ENCODE assay signal across 29 cellular contexts in genomic region chr3:46001178-46001577, GRCh38. TPM values are rescaled to one million over a fixed set of nuclear protein-coding genes. Genes with fewer than 3 reads are reported as not detected.
"Had no signal": no experiment of that assay in that cellular context is flagged by ENCODE, and none has a peak within 500 bp of the region (broad histone marks: within the 10 kb centered on the region; RNA-seq: fewer than 3 reads in every experiment).

No MANE protein-coding gene starts in this region.

- ATAC-seq: activated CD4-positive, alpha-beta T cell treated with anti-CD3 and anti-CD28 coated beads for 36 hours; activated CD8-positive, alpha-beta memory T cell treated with anti-CD3 and anti-CD28 coated beads, Interleukin-2, amount 10 ng/mL, durations not matched to agents 7 days and 5 days; activated CD8-positive, alpha-beta T cell treated with anti-CD3 and anti-CD28 coated beads, Interleukin-2, amount 10 ng/mL, durations not matched to agents 7 days and 5 days; activated naive CD8-positive, alpha-beta T cell treated with anti-CD3 and anti-CD28 coated beads, Interleukin-2, amount 50 U/mL, for 24 hours; effector memory CD8-positive, alpha-beta T cell; foreskin keratinocyte; gastrocnemius medialis had no signal

- H3K4me3 ChIP-seq: adrenal gland, ascending aorta, breast epithelium, cardiac muscle cell, coronary artery, esophagus muscularis mucosa, gastrocnemius medialis had no signal

- H3K27me3 ChIP-seq: adrenal gland, ascending aorta, breast epithelium, cardiac muscle cell, esophagus muscularis mucosa, foreskin keratinocyte, gastrocnemius medialis had no signal

- H3K9me3 ChIP-seq: adrenal gland, ascending aorta, breast epithelium, esophagus muscularis mucosa, gastrocnemius medialis had no signal

- H3K36me3 ChIP-seq: adrenal gland, ascending aorta, breast epithelium, cardiac muscle cell, esophagus muscularis mucosa, gastrocnemius medialis had no signal

- DNase-seq: activated CD4-positive, alpha-beta memory T cell treated with anti-CD3 and anti-CD28 coated beads for 36 hours; activated CD4-positive, alpha-beta T cell treated with anti-CD3 and anti-CD28 coated beads for 36 hours; activated CD4-positive, alpha-beta T cell treated with anti-CD3 and anti-CD28 coated beads, Interleukin-2, amount 10 ng/mL, durations not matched to agents 24 days and 14 days; activated CD4-positive, CD25-positive, alpha-beta regulatory T cell; activated CD4-positive, CD25-positive, alpha-beta regulatory T cell treated with anti-CD3 and anti-CD28 coated beads, Interleukin-2, amount 50 U/mL, for 72 hours; activated CD8-positive, alpha-beta memory T cell treated with anti-CD3 and anti-CD28 coated beads, Interleukin-2, amount 10 ng/mL, durations not matched to agents 7 days and 5 days; activated CD8-positive, alpha-beta memory T cell treated with anti-CD3 and anti-CD28 coated beads, Interleukin-2, amount 50 U/mL, for 4 hours; activated CD8-positive, alpha-beta T cell treated with anti-CD3 and anti-CD28 coated beads, Interleukin-2, amount 10 ng/mL, durations not matched to agents 7 days and 5 days; activated effector memory CD4-positive, alpha-beta T cell treated with anti-CD3 and anti-CD28 coated beads, Interleukin-2, amount 50 U/mL, for 16 hours; activated naive CD4-positive, alpha-beta T cell treated with anti-CD3 and anti-CD28 coated beads for 36 hours; activated naive CD8-positive, alpha-beta T cell treated with anti-CD3 and anti-CD28 coated beads for 36 hours; activated naive CD8-positive, alpha-beta T cell treated with anti-CD3 and anti-CD28 coated beads, Interleukin-2, amount 50 U/mL, for 24 hours; activated T-cell treated with anti-CD3 and anti-CD28 coated beads, Interleukin-2, amount 50 U/mL, for 1 hour; activated T-cell treated with anti-CD3 and anti-CD28 coated beads, Interleukin-2, amount 50 U/mL, for 48 hours; adrenal gland; effector CD4-positive, alpha-beta T cell; effector memory CD8-positive, alpha-beta T cell; erythroblast; foreskin keratinocyte; gastrocnemius medialis; T-helper 2 cell had no signal

- H3K27ac ChIP-seq: adrenal gland, ascending aorta, breast epithelium, cardiac muscle cell, coronary artery, esophagus muscularis mucosa, foreskin keratinocyte, gastrocnemius medialis had no signal

- H3K4me1 ChIP-seq: foreskin keratinocyte had no signal

RNA-seq across cellular contexts. Expression of gene XCR1, which starts 26.1 kb away (rescaled TPM):
- total RNA-seq: activated CD4-positive, alpha-beta T cell treated with anti-CD3 and anti-CD28 coated beads for 36 hours; activated CD8-positive, alpha-beta memory T cell treated with anti-CD3 and anti-CD28 coated beads for 36 hours; activated CD8-positive, alpha-beta memory T cell treated with anti-CD3 and anti-CD28 coated beads, Interleukin-2, amount 10 ng/mL, durations not matched to agents 7 days and 5 days; activated CD8-positive, alpha-beta T cell treated with anti-CD3 and anti-CD28 coated beads, Interleukin-2, amount 10 ng/mL, durations not matched to agents 7 days and 5 days; activated naive CD4-positive, alpha-beta T cell treated with anti-CD3 and anti-CD28 coated beads for 36 hours; activated naive CD8-positive, alpha-beta T cell treated with anti-CD3 and anti-CD28 coated beads for 36 hours; ascending aorta; cardiac muscle cell; cerebellum; foreskin keratinocyte; glomerular endothelial cell had no signal

RNA-seq across cellular contexts. Expression of gene CXCR6, which starts 57.9 kb away (rescaled TPM):
- total RNA-seq: cardiac muscle cell, cerebellum, foreskin keratinocyte, glomerular endothelial cell had no signal
